In genomic region chr1:13228343-13228781, GRCh38 we compare ENCODE assay signal across 3 cellular contexts.
TF ChIP-seq lines count a peak whose summit lies in the region.

No MANE protein-coding gene starts in this region.

TF ChIP-seq in A549, 52 proteins besides CTCF, POLR2A, EP300 and RAD21 (continued from another document):
- TF ChIP-seq HMGXB4 (CRISPR knock-in tag; IDR thresholded peaks at IDR 0.05; ENCODE audit: borderline replicate concordance) (no peak), TFCP2L1 (CRISPR knock-in tag; IDR thresholded peaks at IDR 0.05) (no peak), ZC3H11A (IDR thresholded peaks at IDR 0.05) (no peak), HOXA7 (CRISPR knock-in tag; IDR thresholded peaks at IDR 0.05) (no peak), FOXS1 (CRISPR knock-in tag; IDR thresholded peaks at IDR 0.05) (no peak), PHF8 (IDR thresholded peaks at IDR 0.05; ENCODE audit: borderline replicate concordance, low read depth) (no peak), TP53 (CRISPR knock-in tag; IDR thresholded peaks at IDR 0.05) (no peak), NR3C1 (IDR thresholded peaks at IDR 0.05) (no peak), RNF2 (IDR thresholded peaks at IDR 0.05; ENCODE audit: borderline replicate concordance, low read depth) (no peak), CBX8 (IDR thresholded peaks at IDR 0.05) (no peak), FOSB (CRISPR knock-in tag; IDR thresholded peaks at IDR 0.05) (no peak), MAZ (IDR thresholded peaks at IDR 0.05; ENCODE audit: borderline replicate concordance, low read depth, low read length) (no peak)

TF ChIP-seq in GM23338, 12 proteins besides CTCF, POLR2A, EP300 and RAD21 (continued from another document):
- no peak for TF ChIP-seq ZNF462 (CRISPR knock-in tag; IDR thresholded peaks at IDR 0.05)
- no peak for TF ChIP-seq NANOG (IDR thresholded peaks at IDR 0.05; ENCODE audit: borderline replicate concordance)
- TF ChIP-seq REST (IDR thresholded peaks at IDR 0.05; ENCODE audit: unreplicated experiment) = no peak
- no peak for TF ChIP-seq STAT1 (IDR thresholded peaks at IDR 0.05; ENCODE audit: unreplicated experiment)
- TF ChIP-seq POLR2AphosphoS5 (IDR thresholded peaks at IDR 0.05; ENCODE audit: low read depth) = no peak
- no peak for TF ChIP-seq ZNF331 (CRISPR knock-in tag; IDR thresholded peaks at IDR 0.05; ENCODE audit: low read depth)

TF ChIP-seq in liver, 16 proteins besides CTCF, POLR2A, EP300 and RAD21 (continued from another document):
- TF ChIP-seq RXRA (IDR thresholded peaks at IDR 0.05) = no peak
- no peak for TF ChIP-seq HNF4G (IDR thresholded peaks at IDR 0.05)
- no peak for TF ChIP-seq ATF3 (IDR thresholded peaks at IDR 0.05)
- no peak for TF ChIP-seq TAF1 (conservative IDR thresholded peaks at IDR 0.05)
- no peak for TF ChIP-seq GABPA (IDR thresholded peaks at IDR 0.05 in 1 of 2, conservative IDR thresholded peaks at IDR 0.05 in 1 of 2)
- no peak for TF ChIP-seq NR2F2 (IDR thresholded peaks at IDR 0.05)
- no peak for TF ChIP-seq SP1 (IDR thresholded peaks at IDR 0.05)
- no peak for TF ChIP-seq HNF4A (conservative IDR thresholded peaks at IDR 0.05)
- no peak for TF ChIP-seq YY1 (IDR thresholded peaks at IDR 0.05)
- TF ChIP-seq MAX (IDR thresholded peaks at IDR 0.05) = no peak
- TF ChIP-seq EGR1 (IDR thresholded peaks at IDR 0.05; ENCODE audit: low read depth in 2 of 2) = no peak
